19 cellular contexts compared by ENCODE assay signal in the genomic region with DNA sequence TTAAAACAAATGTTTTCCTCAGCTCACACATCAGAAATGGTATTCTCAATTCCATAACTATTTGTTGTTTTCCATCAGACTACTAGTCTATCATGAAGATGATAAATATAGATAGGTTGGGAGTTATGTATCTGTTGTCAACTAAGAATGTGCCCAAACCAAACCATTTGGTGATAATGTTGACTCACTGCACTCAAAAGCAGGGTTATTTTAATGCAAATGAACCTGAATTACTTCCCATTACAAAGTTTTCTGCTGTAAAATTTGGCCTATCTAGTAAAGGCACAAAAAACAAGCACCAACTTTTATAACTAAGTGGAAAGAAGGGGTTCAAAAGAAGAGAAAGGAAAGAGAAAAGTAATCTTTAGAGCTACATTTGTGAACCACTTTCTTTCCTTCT.
"Had no signal": no experiment of that assay in that cellular context is flagged by ENCODE, and none has a peak within 500 bp of the region (broad histone marks: within the 10 kb centered on the region; RNA-seq: fewer than 3 reads in every experiment).

No MANE protein-coding gene starts in this region.

- H3K9me3 ChIP-seq: colonic mucosa, prostate gland, stomach, thoracic aorta, transverse colon had no signal

- H3K4me1 Mint-ChIP-seq: naive thymus-derived CD4-positive, alpha-beta T cell; nephron progenitor cell had no signal

- H3K27me3 ChIP-seq: colonic mucosa, foreskin keratinocyte, stomach, transverse colon had no signal

- H3K9ac ChIP-seq: parathyroid adenoma had no signal

- H3K4me1 ChIP-seq: colonic mucosa, parathyroid adenoma, prostate gland, stomach, transverse colon had no signal

- H3K27ac ChIP-seq: colonic mucosa, foreskin keratinocyte, parathyroid adenoma, prostate gland, skin epidermis, stomach, thoracic aorta, transverse colon had no signal

- H3K27me3 Mint-ChIP-seq: naive thymus-derived CD4-positive, alpha-beta T cell had no signal

- H3K4me3 Mint-ChIP-seq: naive thymus-derived CD4-positive, alpha-beta T cell; nephron progenitor cell had no signal

- H2AFZ ChIP-seq: parathyroid adenoma had no signal

- H3K27ac Mint-ChIP-seq: naive thymus-derived CD4-positive, alpha-beta T cell; nephron progenitor cell had no signal

- H3K4me3 ChIP-seq: colonic mucosa, prostate gland, skin epidermis, stomach, thoracic aorta, transverse colon had no signal

- FAIRE-seq: endothelial cell of umbilical vein, islet of Langerhans had no signal

- ATAC-seq: foreskin keratinocyte; naive thymus-derived CD4-positive, alpha-beta T cell; sciatic nerve had no signal

- DNase-seq: colonic mucosa; dermis blood vessel endothelial cell; erythroblast; foreskin keratinocyte; kidney glomerular epithelial cell; naive thymus-derived CD4-positive, alpha-beta T cell; nephron progenitor cell; stimulated activated CD4-positive, alpha-beta T cell treated with anti-CD3 and anti-CD28 coated beads, Interleukin-2, amount 100 ng/mL, for 24 hours; stimulated activated naive CD4-positive, alpha-beta T cell; stomach; substantia nigra; transverse colon had no signal

- H3K36me3 ChIP-seq: colonic mucosa, prostate gland had no signal

- H3K79me2 ChIP-seq: parathyroid adenoma had no signal
